ENCODE assay signal across 8 cellular contexts in the genomic region with DNA sequence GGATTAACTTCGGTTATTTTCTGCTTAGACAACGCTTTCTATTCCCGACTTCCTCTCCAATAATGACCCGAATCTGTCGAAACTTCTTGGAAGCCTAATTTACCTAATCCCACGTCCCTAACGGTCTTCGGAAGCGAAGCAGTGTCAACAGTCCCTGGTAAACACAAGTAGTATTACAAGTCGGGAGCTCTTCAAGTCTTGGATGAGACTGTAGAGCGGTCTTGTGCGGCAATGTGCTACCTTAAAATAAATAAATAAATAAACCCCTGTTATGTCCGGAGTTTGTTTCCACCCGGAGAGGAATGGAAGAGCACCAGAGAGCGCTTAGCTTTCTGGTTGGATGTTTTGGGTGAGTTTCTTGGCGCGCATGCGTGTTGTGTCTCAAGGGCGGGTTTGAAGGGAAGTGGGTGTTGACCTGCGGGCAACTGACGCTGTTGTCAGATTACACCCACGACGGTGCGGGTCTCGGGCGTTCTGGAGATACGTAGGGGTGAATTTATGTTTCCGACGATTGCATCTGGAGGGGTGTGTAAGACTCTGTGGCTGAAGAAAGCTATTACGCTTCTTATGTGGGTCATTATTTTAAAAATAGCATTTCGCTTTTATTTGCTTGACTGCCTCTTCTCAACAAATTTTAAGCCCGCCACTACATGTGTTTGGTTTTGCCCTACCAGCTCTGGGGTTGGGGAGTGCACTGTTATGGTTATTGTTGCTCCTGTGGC. TPM values are rescaled to one million over a fixed set of nuclear protein-coding genes. Genes with fewer than 3 reads are reported as not detected.
A peak's percentile ranks its signal among the peaks of the same experiment; 100 is the strongest.
DNase-seq lines count a peak whose midpoint lies in the region; ATAC-seq and TF ChIP-seq lines count a peak whose summit lies in the region.

KIAA0586 (plus strand) TSS at position 431 of the 722 bp plus-strand sequence. CDS start 546 bp downstream, outside the sequence.
TIMM9 (minus strand) TSS at position 243 of the 722 bp plus-strand sequence. CDS start 15,586 bp downstream, outside the sequence.

- peak within 1 kb of the TSS; percentile 98 for H2AFZ ChIP-seq in KMS-11 (ENCODE audit: low read depth)

- no peak for TF ChIP-seq CTCF in KMS-11 (conservative IDR thresholded peaks at IDR 0.05; ENCODE audit: low read depth, low read length)
- peak in 2 of 6 experiments; percentile 4 to 16 for TF ChIP-seq CTCF in Peyer's patch (IDR thresholded peaks at IDR 0.05)
- peak in 1 of 3 experiments; percentile 31 for TF ChIP-seq CTCF in esophagus muscularis mucosa (IDR thresholded peaks at IDR 0.05)

- H3K4me2 ChIP-seq in KMS-11, result peak within 1 kb of the TSS; percentile 72

- no peaks in the 10 kb centered on the region for H3K36me3 ChIP-seq in KMS-11 (ENCODE audit: insufficient read depth)
- peaks cover 0 to 14% (median 0%) of the 10 kb centered on the region in 3 donors for H3K36me3 ChIP-seq in Peyer's patch
- peaks cover 0 to 30% (median 17%) of the 10 kb centered on the region in 4 donors for H3K36me3 ChIP-seq in esophagus muscularis mucosa
- H3K36me3 ChIP-seq in muscle layer of duodenum (ENCODE audit: control insufficient read depth in 1 of 2, insufficient read depth in 2 of 2, low read length in 2 of 2), result peaks cover 0 to 5% of the 10 kb centered on the region in 2 donors

- peak within 1 kb of the TSS; percentile 98 for H3K27ac ChIP-seq in KMS-11
- peak within 1 kb of the TSS; percentile 83 to 92 (median 88) for H3K27ac ChIP-seq in Peyer's patch
- peak within 1 kb of the TSS; percentile 90 to 94 (median 92) for H3K27ac ChIP-seq in esophagus muscularis mucosa (replicated peaks in 1 of 4)
- peak within 1 kb of the TSS; percentile 100 for H3K27ac ChIP-seq in muscle layer of duodenum (ENCODE audit: low read length)

- H3K4me3 ChIP-seq in KMS-11 (IDR thresholded peaks at IDR 0.05; ENCODE audit: insufficient read depth, low read depth, low read length) (no peak within 1 kb of the TSS), Peyer's patch (peak within 1 kb of the TSS; percentile 50 to 95 (median 84)), esophagus muscularis mucosa (peak within 1 kb of the TSS; percentile 93 to 96 (median 94)), muscle layer of duodenum (ENCODE audit: low read depth in 1 of 2, low read length in 2 of 2) (peak within 1 kb of the TSS; percentile 98 to 99)

- no peak for TF ChIP-seq EP300 in esophagus muscularis mucosa (IDR thresholded peaks at IDR 0.05)

- H3K79me2 ChIP-seq in KMS-11 (ENCODE audit: insufficient read depth, low read depth), result peaks cover 19% of the 10 kb centered on the region; the same call in 1 of the 2 replicates

- H3K9ac ChIP-seq in KMS-11, result peak within 1 kb of the TSS; percentile 93

- intact Hi-C loops in esophagus muscularis mucosa (cut with DNase I), result loop anchor here (10.0 kb wide), 1 partner anchor 183 kb away; the partner anchor contains the start of gene PSMA3

- H3K9me3 ChIP-seq in Peyer's patch (no peaks in the 10 kb centered on the region), esophagus muscularis mucosa (no peaks in the 10 kb centered on the region), muscle layer of duodenum (ENCODE audit: control insufficient read depth in 1 of 2, low read length in 2 of 2) (no peaks in the 10 kb centered on the region)

- 1% methylated on average over 32 of the region's 32 CpGs for WGBS in esophagus muscularis mucosa

- DNase-seq in DMS53 treated with DMSO at 0.1 percent for 48 hours (lab: John Stamatoyannopoulos, UW; ENCODE audit: unreplicated experiment) (peak; percentile 85), Peyer's patch (peak; percentile 94 to 98 (median 94)), esophagus muscularis mucosa (ENCODE audit: extremely low spot score) (peak; percentile 98)
- DNase-seq in activated T-cell treated with anti-CD3 and anti-CD28 coated beads, Interleukin-2, amount 50 U/mL, for 48 hours, result peak; percentile 96
- DNase-seq in stimulated activated CD8-positive, alpha-beta memory T cell treated with anti-CD3 and anti-CD28 coated beads, Interleukin-7, amount 100 ng/mL, for 4 hours (ENCODE audit: low read depth in 2 of 2), result peak; percentile 95 to 97

- no peaks in the 10 kb centered on the region for H3K27me3 ChIP-seq in KMS-11 (ENCODE audit: insufficient read depth, low read depth)
- no peaks in the 10 kb centered on the region for H3K27me3 ChIP-seq in Peyer's patch
- H3K27me3 ChIP-seq in esophagus muscularis mucosa, result no peaks in the 10 kb centered on the region
- H3K27me3 ChIP-seq in muscle layer of duodenum (ENCODE audit: low read depth, low read length), result no peaks in the 10 kb centered on the region

- no peaks in the 10 kb centered on the region for H4K20me1 ChIP-seq in KMS-11 (ENCODE audit: insufficient read depth)

- TF ChIP-seq POLR2A in Peyer's patch (IDR thresholded peaks at IDR 0.05), result peak; percentile 65 to 86
- TF ChIP-seq POLR2A in esophagus muscularis mucosa (IDR thresholded peaks at IDR 0.05; ENCODE audit: low read depth), result peak; percentile 62

- peaks cover 19% of the 10 kb centered on the region for H3K4me1 ChIP-seq in KMS-11 (ENCODE audit: low read depth, poor library complexity, severe bottlenecking)
- peaks cover 0 to 17% (median 3%) of the 10 kb centered on the region in 4 donors for H3K4me1 ChIP-seq in Peyer's patch
- peaks cover 27 to 50% (median 32%) of the 10 kb centered on the region in 4 donors for H3K4me1 ChIP-seq in esophagus muscularis mucosa
- peaks cover 4 to 25% of the 10 kb centered on the region in 2 donors for H3K4me1 ChIP-seq in muscle layer of duodenum (ENCODE audit: control insufficient read depth in 1 of 2, insufficient read depth in 2 of 2, low read length in 2 of 2)

- ATAC-seq in GM21737 (IDR thresholded peaks at IDR 0.05; ENCODE audit: unreplicated experiment), result peak; percentile 88

RNA-seq across cellular contexts. Expression of gene KIAA0586, which starts in this region (rescaled TPM):
- total RNA-seq in Peyer's patch (10 to 100 TPM; 11.7 to 22.3 (median 19.3) TPM), esophagus muscularis mucosa (10 to 100 TPM; 10.8 to 17.1 (median 13.9) TPM)

RNA-seq across cellular contexts. Expression of gene TIMM9, which starts in this region (rescaled TPM):
- total RNA-seq in Peyer's patch, result 10 to 100 TPM in 3 of 4 donors, 1 to 10 TPM in 1; 9.9 to 68.5 (median 16.0) TPM
- total RNA-seq in esophagus muscularis mucosa, result 10 to 100 TPM; 47.9 to 67.7 (median 52.8) TPM
